ENCODE assay signal across 11 cellular contexts in the genomic region with DNA sequence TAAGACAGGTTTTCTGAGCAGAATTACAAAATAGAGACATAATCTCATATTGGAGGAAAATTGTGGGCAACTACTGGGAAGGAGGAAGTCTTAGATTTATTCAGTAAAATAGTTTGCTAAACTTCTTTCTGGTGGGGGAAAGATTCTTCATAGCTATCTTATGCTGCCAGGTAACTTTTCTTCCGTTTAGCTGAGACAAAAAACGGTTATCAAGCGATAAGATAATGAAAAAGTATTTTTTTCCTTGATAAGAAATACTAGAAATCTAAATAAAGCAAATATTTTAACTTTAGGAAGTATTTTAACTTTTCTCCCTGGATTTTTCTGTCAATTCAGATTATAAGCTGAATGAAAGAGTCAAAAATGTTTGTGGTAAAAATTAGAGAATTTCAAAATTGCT.
"Had no signal": no experiment of that assay in that cellular context is flagged by ENCODE, and none has a peak within 500 bp of the region (broad histone marks: within the 10 kb centered on the region; RNA-seq: fewer than 3 reads in every experiment).

No MANE protein-coding gene starts in this region.

- H2AFZ ChIP-seq: GM23248, GM23338 had no signal

- H3K36me3 ChIP-seq: HAP-1 had no signal

- FAIRE-seq: H1, H54 had no signal

- DNase-seq: GM23248, GOT3, H7, H9, HCEC 1CT, HFFc6 had no signal

- H3K9me3 ChIP-seq: HAP-1 had no signal

- H3K9ac ChIP-seq: GM23248 had no signal

- H3K4me3 ChIP-seq: GM23248, GM23338, HAP-1 had no signal

- H3K4me2 ChIP-seq: GM23338 had no signal

- ATAC-seq: GM23338, HCT116 had no signal

- H3K27ac ChIP-seq: GM23248 had no signal
